Comparison of ENCODE assay signal across 31 cellular contexts in the genomic region with DNA sequence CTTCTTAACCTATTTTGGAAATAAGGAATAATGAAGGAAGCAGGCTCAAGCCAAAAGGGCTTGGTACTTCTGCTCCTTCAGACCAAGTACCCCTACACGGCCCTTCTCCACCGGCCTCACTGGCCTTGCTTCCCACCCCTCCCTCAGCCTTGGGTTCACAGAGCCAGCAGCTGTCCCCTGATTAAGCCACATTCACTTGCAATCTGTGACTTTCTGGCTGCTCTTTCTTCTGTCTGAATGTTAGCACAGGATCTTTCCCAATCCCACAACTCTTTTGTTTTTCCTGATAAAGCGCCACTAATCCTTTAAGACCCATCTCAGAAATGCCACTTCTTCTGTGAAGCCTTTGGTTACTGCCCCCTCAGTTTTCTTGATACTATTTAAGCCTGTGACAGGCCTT. TPM values are rescaled to one million over a fixed set of nuclear protein-coding genes. Genes with fewer than 3 reads are reported as not detected.
DNase-seq lines count a peak whose midpoint lies in the region; ATAC-seq, FAIRE-seq and TF ChIP-seq lines count a peak whose summit lies in the region.
"Had no signal": no experiment of that assay in that cellular context is flagged by ENCODE, and none has a peak within 500 bp of the region (broad histone marks: within the 10 kb centered on the region; RNA-seq: fewer than 3 reads in every experiment).

No MANE protein-coding gene starts in this region.

- H3K79me2 ChIP-seq in mesendoderm (ENCODE audit: control insufficient read depth, insufficient read depth, low read length), result no peaks in the 10 kb centered on the region

- no peak overlapping the region for H3K4me2 ChIP-seq in mesendoderm (ENCODE audit: low read length)

- H2BK120ac ChIP-seq in mesendoderm (ENCODE audit: low read depth, low read length), result no peak overlapping the region

- H3K18ac ChIP-seq in mesendoderm (ENCODE audit: low read length), result no peak overlapping the region

- intact Hi-C loops in left ventricle myocardium inferior (cut with micrococcal nuclease) (no loop called here), left cardiac atrium (cut with DNase I) (no loop called here), kidney (cut with DNase I) (no loop called here)

- H3K4ac ChIP-seq in mesendoderm (ENCODE audit: low read depth, low read length), result no peak overlapping the region

- TF ChIP-seq CTCF in left ventricle myocardium inferior (IDR thresholded peaks at IDR 0.05; ENCODE audit: borderline replicate concordance) (no peak), retinal pigment epithelial cell (conservative IDR thresholded peaks at IDR 0.05; ENCODE audit: low read depth, low read length) (no peak), D721Med (IDR thresholded peaks at IDR 0.05; ENCODE audit: insufficient read depth, missing control alignments) (no peak), kidney (IDR thresholded peaks at IDR 0.05; ENCODE audit: borderline replicate concordance, extremely low read depth, insufficient read depth) (no peak), foreskin fibroblast (IDR thresholded peaks at IDR 0.05; ENCODE audit: low read depth, low read length) (no peak)

- H2BK5ac ChIP-seq in mesendoderm (ENCODE audit: low read length), result no peak overlapping the region

- H3K4me1 ChIP-seq in left ventricle myocardium inferior, result peaks cover 75% of the 10 kb centered on the region
- no peaks in the 10 kb centered on the region for H3K4me1 ChIP-seq in mesendoderm (ENCODE audit: control insufficient read depth, low read depth, low read length)
- peaks cover 10 to 11% of the 10 kb centered on the region in 2 donors for H3K4me1 ChIP-seq in kidney (ENCODE audit: control insufficient read depth in 1 of 2, insufficient read depth in 1 of 2, low read depth in 1 of 2, low read length in 2 of 2)
- H3K4me1 ChIP-seq: foreskin keratinocyte, suprapubic skin had no signal

- WGBS in mesendoderm (ENCODE audit: extremely low coverage, insufficient coverage, low lambda C conversion rate), result no CpG with 5 or more reads among the region's 3 CpGs

- no peak for DNase-seq in left ventricle myocardium inferior
- DNase-seq in left cardiac atrium, result no peak
- DNase-seq in mesendoderm, result peak; percentile 42
- DNase-seq in retinal pigment epithelial cell (ENCODE audit: low read depth), result peak; percentile 66
- DNase-seq in D721Med (ENCODE audit: insufficient read length, low spot score), result no peak
- no peak for DNase-seq in kidney
- DNase-seq in NCI-H774 (lab: John Stamatoyannopoulos, UW), result no peak
- DNase-seq in foreskin fibroblast, result no peak
- DNase-seq: activated CD4-positive, alpha-beta T cell treated with anti-CD3 and anti-CD28 coated beads for 36 hours; activated gamma-delta T cell; activated naive CD8-positive, alpha-beta T cell treated with anti-CD3 and anti-CD28 coated beads, Interleukin-2, amount 10 ng/mL, durations not matched to agents 7 days and 5 days; activated T-cell treated with anti-CD3 and anti-CD28 coated beads, Interleukin-2, amount 50 U/mL, for 24 hours; AML-193; Calu3; caudate nucleus; CD4-positive, CD25-positive, alpha-beta regulatory T cell; DND-41; endodermal cell; foreskin keratinocyte; GF-D8; IMR-90; left colon; NCI-H1417 treated with DMSO at 0.1 percent for 48 hours; NCI-H226 had no signal

- no peak overlapping the region for H3K9ac ChIP-seq in mesendoderm (ENCODE audit: low read length)
- H3K9ac ChIP-seq in kidney (ENCODE audit: low read length in 2 of 2), result no peak overlapping the region

- no peak overlapping the region for H3K23ac ChIP-seq in mesendoderm (ENCODE audit: low read length)

- no peak overlapping the region for H2BK15ac ChIP-seq in mesendoderm (replicated peaks; ENCODE audit: low read depth)

- no peak overlapping the region for H3K56ac ChIP-seq in mesendoderm (ENCODE audit: low read length)

- FAIRE-seq in D721Med (lab: Jason Lieb, UNC) (no peak), kidney (lab: Jason Lieb, UNC) (no peak)
- FAIRE-seq: A204.1, astrocyte, RCC 7860 had no signal

- H3K27me3 ChIP-seq in left ventricle myocardium inferior (ENCODE audit: low read depth) (no peaks in the 10 kb centered on the region), mesendoderm (ENCODE audit: insufficient read depth, low read length, poor library complexity) (no peaks in the 10 kb centered on the region)
- H3K27me3 ChIP-seq: suprapubic skin had no signal

- H2AK5ac ChIP-seq in mesendoderm (ENCODE audit: low read length), result no peak overlapping the region

- H3K4me3 ChIP-seq in left ventricle myocardium inferior (no peak overlapping the region), mesendoderm (ENCODE audit: low read length) (no peak overlapping the region), retinal pigment epithelial cell (ENCODE audit: low read length) (no peak overlapping the region), kidney (ENCODE audit: low read length in 2 of 2) (no peak overlapping the region), foreskin fibroblast (ENCODE audit: low read depth in 1 of 2, low read length in 2 of 2) (no peak overlapping the region)
- H3K4me3 ChIP-seq: suprapubic skin had no signal

- H3K36me3 ChIP-seq in left ventricle myocardium inferior (no peaks in the 10 kb centered on the region), mesendoderm (ENCODE audit: control insufficient read depth, insufficient read depth, low read length) (no peaks in the 10 kb centered on the region), kidney (ENCODE audit: control insufficient read depth in 1 of 2, insufficient read depth in 2 of 2, low read length in 2 of 2) (no peaks in the 10 kb centered on the region)
- H3K36me3 ChIP-seq: neutrophil, suprapubic skin had no signal

- no peak overlapping the region for H4K5ac ChIP-seq in mesendoderm (ENCODE audit: low read length)

- H3K79me1 ChIP-seq in mesendoderm (ENCODE audit: low read length), result no peaks in the 10 kb centered on the region

- ATAC-seq in left cardiac atrium, result no peak
- ATAC-seq: activated CD4-positive, alpha-beta T cell treated with anti-CD3 and anti-CD28 coated beads for 36 hours; esophagus mucosa; foreskin keratinocyte; HCT116; left colon had no signal

- H4K8ac ChIP-seq in mesendoderm (ENCODE audit: low read depth, low read length), result no peak overlapping the region

- H3K27ac ChIP-seq in left ventricle myocardium inferior (replicated peaks) (peak overlapping the region; percentile 86), mesendoderm (ENCODE audit: low read depth, low read length) (no peak overlapping the region), kidney (ENCODE audit: low read depth in 2 of 2, low read length in 2 of 2) (no peak overlapping the region)
- H3K27ac ChIP-seq: foreskin keratinocyte, neutrophil, suprapubic skin had no signal

- H3K9me3 ChIP-seq in left ventricle myocardium inferior (replicated peaks) (no peaks in the 10 kb centered on the region), kidney (ENCODE audit: control insufficient read depth in 1 of 2, low read length in 2 of 2) (no peaks in the 10 kb centered on the region)
- H3K9me3 ChIP-seq: neutrophil, suprapubic skin had no signal

RNA-seq across cellular contexts. Expression of gene REEP1, which starts 52.4 kb away (rescaled TPM):
- 30.2 TPM for total RNA-seq in left ventricle myocardium inferior
- total RNA-seq in left cardiac atrium, result 10 to 100 TPM; 15.7 to 22.5 TPM
- polyA plus RNA-seq in mesendoderm (2013, experiment 1 of 2), result 0.69 TPM
- polyA plus RNA-seq in mesendoderm (2013, experiment 2 of 2), result 0.77 TPM
- 4.3 TPM for total RNA-seq in kidney
- polyA plus RNA-seq in kidney (ENCODE audit: insufficient read depth, low read depth, low replicate concordance), result 3.3 TPM
- total RNA-seq: CD4-positive, CD25-positive, alpha-beta regulatory T cell had no signal
- polyA plus RNA-seq: CD4-positive, CD25-positive, alpha-beta regulatory T cell had no signal

Comparison
In these comparisons a context has a peak if more than half of its experiments do, and no peak if none do; other contexts are left out.
1. DNase-seq: peak in mesendoderm (single experiment) and retinal pigment epithelial cell (single experiment); none in left ventricle myocardium inferior (single experiment), left cardiac atrium (single experiment), D721Med (single experiment), kidney (single experiment), NCI-H774 (single experiment) and foreskin fibroblast (0 of 2).